9 cellular contexts compared by ENCODE assay signal in genomic region chr11:117045196-117045595, GRCh38. TPM values are rescaled to one million over a fixed set of nuclear protein-coding genes. Genes with fewer than 3 reads are reported as not detected.
DNase-seq lines count a peak whose midpoint lies in the region; ATAC-seq and TF ChIP-seq lines count a peak whose summit lies in the region.
"Had no signal": no experiment of that assay in that cellular context is flagged by ENCODE, and none has a peak within 500 bp of the region (broad histone marks: within the 10 kb centered on the region; RNA-seq: fewer than 3 reads in every experiment).

No MANE protein-coding gene starts in this region.

- intact Hi-C loops in Right ventricle myocardium inferior (cut with DNase I) (no loop called here), mammary epithelial cell (cut with micrococcal nuclease) (loop anchor here (5.0 kb wide), 1 partner anchor 52 kb away; the partner anchor contains the start of gene SIK3), upper lobe of right lung (cut with DNase I) (no loop called here), ovary (cut with DNase I) (no loop called here)

- no peak overlapping the region for H2AFZ ChIP-seq in mammary epithelial cell (ENCODE audit: low read depth, low read length)

- H3K9ac ChIP-seq in mammary epithelial cell (ENCODE audit: insufficient read depth, low read length) = no peak overlapping the region

- DNase-seq in Right ventricle myocardium inferior (ENCODE audit: missing footprints) (no peak), right atrium auricular region (ENCODE audit: low spot score) (no peak), mammary epithelial cell (no peak), left kidney (ENCODE audit: low read depth, low spot score) (peak; percentile 91), upper lobe of right lung (no peak), NCI-H1092 (lab: John Stamatoyannopoulos, UW) (no peak), ovary (no peak)

- H3K36me3 ChIP-seq in right atrium auricular region (no peaks in the 10 kb centered on the region), mammary epithelial cell (ENCODE audit: insufficient read depth, low read length) (no peaks in the 10 kb centered on the region), upper lobe of right lung (no peaks in the 10 kb centered on the region), ovary (no peaks in the 10 kb centered on the region)

- no TSS peak for BruUV-seq in mammary epithelial cell (replicated peaks; lab: Mats Ljungman, UMichigan)

- WGBS in mammary epithelial cell (ENCODE audit: low coverage, missing lambda C conversion rate) = 83% methylated on average over 5 of the region's 5 CpGs
- WGBS in ovary, 3 donors = 63 to 67% (median 65%) methylated on average over 5 of the region's 5 CpGs

- CTCF ChIA-PET in mammary epithelial cell (lab: Charles Lee; ENCODE audit: low non-redundant PET) = no interaction called here

- H3K9me3 ChIP-seq in right atrium auricular region (no peaks in the 10 kb centered on the region), mammary epithelial cell (replicated peaks; ENCODE audit: insufficient read depth, low read length) (no peaks in the 10 kb centered on the region), upper lobe of right lung (no peaks in the 10 kb centered on the region), ovary (no peaks in the 10 kb centered on the region)

- H3K79me2 ChIP-seq in mammary epithelial cell (ENCODE audit: insufficient read depth, low read length) = peaks cover 71% of the 10 kb centered on the region

- in situ Hi-C loops in mammary epithelial cell (cut with MboI; ENCODE audit: low sequenced_read_pairs in 2 of 2) = no loop called here

- H3K4me3 ChIP-seq in right atrium auricular region = no peak overlapping the region
- H3K4me3 ChIP-seq in mammary epithelial cell (replicated peaks in 1 of 3; ENCODE audit: insufficient read depth in 1 of 3, low read depth in 2 of 3, low read length in 3 of 3) = no peak overlapping the region
- no peak overlapping the region for H3K4me3 ChIP-seq in upper lobe of right lung
- H3K4me3 ChIP-seq in ovary = no peak overlapping the region

- TF ChIP-seq CTCF in right atrium auricular region (IDR thresholded peaks at IDR 0.05) (no peak), mammary epithelial cell (conservative IDR thresholded peaks at IDR 0.05 in 1 of 2, IDR thresholded peaks at IDR 0.05 in 1 of 2; ENCODE audit: extremely low read depth in 1 of 2, insufficient read depth in 1 of 2, low read depth in 1 of 2, low read length in 2 of 2) (no peak), upper lobe of right lung (IDR thresholded peaks at IDR 0.05) (no peak), ovary (IDR thresholded peaks at IDR 0.05) (no peak)

- H3K27ac ChIP-seq in right atrium auricular region = no peak overlapping the region
- H3K27ac ChIP-seq in mammary epithelial cell (ENCODE audit: insufficient read depth, low read depth, low read length) = peak overlapping the region; percentile 35
- H3K27ac ChIP-seq in upper lobe of right lung = no peak overlapping the region
- no peak overlapping the region for H3K27ac ChIP-seq in ovary
- H3K27ac ChIP-seq: HL-60 had no signal

- H4K20me1 ChIP-seq in mammary epithelial cell (ENCODE audit: insufficient read depth, low read length) = no peaks in the 10 kb centered on the region

- TF ChIP-seq EP300 in ovary (IDR thresholded peaks at IDR 0.05) = no peak

- dilution Hi-C loops in mammary epithelial cell (cut with HindIII; ENCODE audit: low sequenced_read_pairs) = no loop called here

- no peak for TF ChIP-seq POLR2A in ovary (IDR thresholded peaks at IDR 0.05)

- H3K4me1 ChIP-seq in right atrium auricular region (peaks cover 0 to 23% of the 10 kb centered on the region in 2 donors), mammary epithelial cell (ENCODE audit: insufficient read depth, low read length) (peaks cover 27% of the 10 kb centered on the region), upper lobe of right lung (peaks cover 26% of the 10 kb centered on the region), ovary (ENCODE audit: insufficient read depth) (peaks cover 7% of the 10 kb centered on the region)

- H3K4me2 ChIP-seq in mammary epithelial cell (ENCODE audit: insufficient read depth, low read depth, low read length) = peak overlapping the region; percentile 32

- ATAC-seq in Right ventricle myocardium inferior (peak; percentile 46), upper lobe of right lung (peak; percentile 56), SK-N-SH treated with all-trans-retinoic acid at 6 μM for 48 hours (no peak)

- H3K27me3 ChIP-seq in right atrium auricular region (no peaks in the 10 kb centered on the region), mammary epithelial cell (ENCODE audit: insufficient read depth, low read length) (no peaks in the 10 kb centered on the region), upper lobe of right lung (no peaks in the 10 kb centered on the region), ovary (no peaks in the 10 kb centered on the region)

TF ChIP-seq in SK-N-SH treated with all-trans-retinoic acid at 6 μM for 48 hours, 23 proteins besides CTCF, POLR2A, EP300 and RAD21:
- no peak for TF ChIP-seq TOX (CRISPR knock-in tag; IDR thresholded peaks at IDR 0.05; ENCODE audit: borderline replicate concordance)
- TF ChIP-seq PPARA (CRISPR knock-in tag; IDR thresholded peaks at IDR 0.05; ENCODE audit: borderline replicate concordance) = no peak
- no peak for TF ChIP-seq ZNF70 (CRISPR knock-in tag; IDR thresholded peaks at IDR 0.05)
- TF ChIP-seq GLIS3 (CRISPR knock-in tag; IDR thresholded peaks at IDR 0.05) = no peak
- no peak for TF ChIP-seq TCF4 (CRISPR knock-in tag; IDR thresholded peaks at IDR 0.05; ENCODE audit: borderline replicate concordance)
- TF ChIP-seq ZNF565 (CRISPR knock-in tag; conservative IDR thresholded peaks at IDR 0.05; ENCODE audit: low read depth) = no peak
- TF ChIP-seq POU6F1 (CRISPR knock-in tag; IDR thresholded peaks at IDR 0.05; ENCODE audit: borderline replicate concordance, low read depth) = no peak
- TF ChIP-seq OSR1 (CRISPR knock-in tag; IDR thresholded peaks at IDR 0.05) = no peak

RNA-seq across cellular contexts. Expression of gene SIK3, which starts 53.0 kb away (rescaled TPM):
- total RNA-seq in Right ventricle myocardium inferior = 28.7 TPM
- total RNA-seq in right atrium auricular region = 10 to 100 TPM; 27.0 to 40.1 TPM
- 10 to 100 TPM; 22.8 to 36.5 TPM for total RNA-seq in mammary epithelial cell
- polyA plus RNA-seq in mammary epithelial cell = 6.1 TPM
- 49.1 TPM for polyA minus RNA-seq in mammary epithelial cell
- total RNA-seq in upper lobe of right lung = 37.1 TPM
- total RNA-seq in ovary = 100 to 1,000 TPM in 1 of 7 donors, 10 to 100 TPM in 6; 33.3 to 134 (median 56.2) TPM
- 10 to 100 TPM; 18.3 to 59.5 TPM for polyA plus RNA-seq in ovary
